ENCODE assay signal across 1 cellular context in genomic region chr11:120675171-120675570, GRCh38.
TF ChIP-seq lines count a peak whose summit lies in the region.

No MANE protein-coding gene starts in this region.

TF ChIP-seq in HepG2, 621 proteins besides CTCF, POLR2A, EP300 and RAD21 (continued from another document):
- no peak for TF ChIP-seq DBP (CRISPR knock-in tag; IDR thresholded peaks at IDR 0.05; ENCODE audit: not compliant biosample characterization)
